Comparison of ENCODE assay signal across 8 cellular contexts in the genomic region with DNA sequence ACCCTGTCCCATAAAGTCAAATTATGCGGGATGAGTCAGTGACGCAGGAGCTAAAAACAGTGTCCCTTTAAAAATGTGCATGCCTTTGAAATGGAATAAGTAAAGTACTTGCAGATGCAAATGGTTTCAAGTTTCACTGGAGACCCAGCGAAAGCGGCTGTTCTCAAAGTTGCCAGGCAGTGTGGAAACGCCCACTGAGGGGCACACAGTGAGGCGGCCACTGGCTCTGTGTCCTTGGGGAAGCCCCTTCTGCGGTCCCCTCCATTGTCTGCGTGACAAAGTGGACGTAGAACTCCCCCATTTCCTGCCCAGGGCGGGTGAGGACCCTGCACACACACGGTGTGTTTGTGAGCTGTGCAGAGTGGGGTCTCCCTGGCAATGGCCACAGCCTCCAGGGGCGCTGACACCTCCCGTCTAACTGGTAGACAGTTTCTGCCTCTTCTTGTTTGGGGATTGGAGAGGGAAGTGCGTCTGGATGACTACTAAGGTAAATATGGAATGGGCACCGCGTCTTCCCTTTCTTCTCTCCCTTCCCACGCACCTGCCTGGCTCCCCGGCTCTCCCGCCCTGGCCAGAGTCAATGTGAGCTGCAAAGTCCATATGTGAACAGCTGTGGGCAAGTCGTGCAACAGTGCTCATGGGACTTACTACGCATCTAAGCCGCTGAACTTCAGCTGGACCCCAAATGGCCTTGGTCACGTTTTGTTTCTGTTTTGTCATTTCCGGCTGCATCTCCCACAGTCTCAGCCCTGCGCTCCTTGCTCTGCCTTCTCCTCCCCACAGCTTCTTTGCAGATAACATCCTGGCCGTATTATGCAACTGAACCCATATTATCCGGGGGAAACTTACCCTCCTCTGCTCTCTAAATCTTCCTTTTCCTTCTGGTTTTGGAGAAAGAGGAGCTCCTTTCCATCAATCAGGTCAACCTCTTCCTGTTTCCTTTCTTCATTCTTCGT. TPM values are rescaled to one million over a fixed set of nuclear protein-coding genes. Genes with fewer than 3 reads are reported as not detected.
DNase-seq lines count a peak whose midpoint lies in the region; ATAC-seq and TF ChIP-seq lines count a peak whose summit lies in the region.

No MANE protein-coding gene starts in this region.

- no peaks in the 10 kb centered on the region for H3K9me3 ChIP-seq in Karpas-422 (ENCODE audit: low read length)
- H3K9me3 ChIP-seq in hepatocyte (ENCODE audit: low read depth): no peaks in the 10 kb centered on the region

- intact Hi-C loops in posterior cingulate gyrus (cut with DNase I): no loop called here

- H3K9me2 ChIP-seq in Karpas-422 (replicated peaks; ENCODE audit: insufficient read depth, low read length) (no peaks in the 10 kb centered on the region), hepatocyte (replicated peaks; ENCODE audit: insufficient read depth) (no peaks in the 10 kb centered on the region)

- peak; percentile 21 for TF ChIP-seq CTCF in hepatocyte (IDR thresholded peaks at IDR 0.05; ENCODE audit: poor library complexity)

- no peaks in the 10 kb centered on the region for H3K36me3 Mint-ChIP-seq in T-helper 2 cell treated with Interferon-gamma antibody and Interleukin-4, amounts not matched to agents 5 μg/mL and 100 μg/mL, for 36 hours (ENCODE audit: low read depth)
- H3K36me3 Mint-ChIP-seq in activated T-cell treated with anti-CD3 and anti-CD28 coated beads, Interleukin-2, amount 50 U/mL, for 72 hours (ENCODE audit: insufficient read depth in 2 of 2): no peaks in the 10 kb centered on the region

- peak overlapping the region; percentile 59 for H3K9ac ChIP-seq in Karpas-422 (ENCODE audit: low read length)

- no peaks in the 10 kb centered on the region for H3K9me3 Mint-ChIP-seq in T-helper 2 cell treated with Interferon-gamma antibody and Interleukin-4, amounts not matched to agents 5 μg/mL and 100 μg/mL, for 36 hours
- H3K9me3 Mint-ChIP-seq in activated T-cell treated with anti-CD3 and anti-CD28 coated beads, Interleukin-2, amount 50 U/mL, for 72 hours: no peaks in the 10 kb centered on the region

- H3K27me3 ChIP-seq in Karpas-422 (ENCODE audit: low read length) (no peaks in the 10 kb centered on the region; the same call in 1 of the 2 replicates), hepatocyte (no peaks in the 10 kb centered on the region)

- WGBS in hepatocyte (ENCODE audit: low lambda C conversion rate, missing lambda C conversion rate): 24% methylated on average over 28 of the region's 28 CpGs

- ATAC-seq in activated T-cell treated with anti-CD3 and anti-CD28 coated beads, Interleukin-2, amount 50 U/mL, for 72 hours (replicated peaks in 1 of 2): peak; percentile 32 to 40
- no peak for ATAC-seq in GM19455 (IDR thresholded peaks at IDR 0.05; ENCODE audit: unreplicated experiment)

- H4K20me1 ChIP-seq in Karpas-422 (ENCODE audit: insufficient read depth, low read depth, low read length): no peaks in the 10 kb centered on the region
- no peaks in the 10 kb centered on the region for H4K20me1 ChIP-seq in hepatocyte (ENCODE audit: insufficient read depth, poor library complexity, severe bottlenecking)

- peak overlapping the region; percentile 60 for H3K4me3 Mint-ChIP-seq in T-helper 2 cell treated with Interferon-gamma antibody and Interleukin-4, amounts not matched to agents 5 μg/mL and 100 μg/mL, for 36 hours
- peak overlapping the region; percentile 69 to 74 for H3K4me3 Mint-ChIP-seq in activated T-cell treated with anti-CD3 and anti-CD28 coated beads, Interleukin-2, amount 50 U/mL, for 72 hours

- H3K36me3 ChIP-seq in Karpas-422 (ENCODE audit: insufficient read depth, low read length) (no peaks in the 10 kb centered on the region), hepatocyte (replicated peaks; ENCODE audit: insufficient read depth, low read depth) (no peaks in the 10 kb centered on the region)

- H3K27ac ChIP-seq in Karpas-422 (ENCODE audit: low read length) (no peak overlapping the region), hepatocyte (peak overlapping the region; percentile 78), skin epidermis (peak overlapping the region in 13 of 21 experiments; percentile 1 to 81 (median 47))

- no peak for DNase-seq in T-helper 2 cell treated with Interferon-gamma antibody and Interleukin-4, amounts not matched to agents 5 μg/mL and 100 μg/mL, for 36 hours (ENCODE audit: low spot score)
- DNase-seq in T-helper 2 cell (no peak), Karpas-422 (peak; percentile 70), hepatocyte (ENCODE audit: low spot score) (peak; percentile 69), posterior cingulate gyrus (no peak)
- no peak for DNase-seq in activated T-cell treated with anti-CD3 and anti-CD28 coated beads, Interleukin-2, amount 50 U/mL, for 72 hours

- H3K4me3 ChIP-seq in Karpas-422 (ENCODE audit: low read length) (peak overlapping the region; percentile 68), hepatocyte (peak overlapping the region; percentile 15), skin epidermis (peak overlapping the region; percentile 10 to 39 (median 22))

- H3K79me2 ChIP-seq in Karpas-422 (ENCODE audit: low read length) (no peaks in the 10 kb centered on the region), hepatocyte (no peaks in the 10 kb centered on the region)

- H3K4me1 Mint-ChIP-seq in T-helper 2 cell treated with Interferon-gamma antibody and Interleukin-4, amounts not matched to agents 5 μg/mL and 100 μg/mL, for 36 hours (ENCODE audit: low read depth): peaks cover 6% of the 10 kb centered on the region
- peaks cover 8% of the 10 kb centered on the region for H3K4me1 Mint-ChIP-seq in activated T-cell treated with anti-CD3 and anti-CD28 coated beads, Interleukin-2, amount 50 U/mL, for 72 hours (ENCODE audit: low read depth)

- H3K4me2 ChIP-seq in Karpas-422 (ENCODE audit: low read depth, low read length, poor library complexity, severe bottlenecking) (peak overlapping the region; percentile 86), hepatocyte (peak overlapping the region; percentile 79)

- peaks cover 44% of the 10 kb centered on the region for H3K4me1 ChIP-seq in Karpas-422 (ENCODE audit: low read length)
- H3K4me1 ChIP-seq in hepatocyte (ENCODE audit: insufficient read depth): peaks cover 6% of the 10 kb centered on the region

- peaks cover 27% of the 10 kb centered on the region for H3K27me3 Mint-ChIP-seq in T-helper 2 cell treated with Interferon-gamma antibody and Interleukin-4, amounts not matched to agents 5 μg/mL and 100 μg/mL, for 36 hours (ENCODE audit: low read depth)
- peaks cover 41% of the 10 kb centered on the region for H3K27me3 Mint-ChIP-seq in activated T-cell treated with anti-CD3 and anti-CD28 coated beads, Interleukin-2, amount 50 U/mL, for 72 hours (ENCODE audit: low read depth)

- peak overlapping the region; percentile 32 for H3K27ac Mint-ChIP-seq in T-helper 2 cell treated with Interferon-gamma antibody and Interleukin-4, amounts not matched to agents 5 μg/mL and 100 μg/mL, for 36 hours
- no peak overlapping the region for H3K27ac Mint-ChIP-seq in activated T-cell treated with anti-CD3 and anti-CD28 coated beads, Interleukin-2, amount 50 U/mL, for 72 hours

- H2AFZ ChIP-seq in Karpas-422 (ENCODE audit: low read length): peak overlapping the region; percentile 66
- peak overlapping the region; percentile 55 for H2AFZ ChIP-seq in hepatocyte

RNA-seq across cellular contexts. Expression of gene ZNF516, which starts 33.7 kb away (rescaled TPM):
- total RNA-seq in Karpas-422 (2014; rRNA removed; shearing (Covaris generic); ENCODE audit: low replicate concordance): 41.0 and 53.3 TPM in 2 replicates
- 10 to 100 TPM; 13.2 to 13.9 TPM for total RNA-seq in activated T-cell treated with anti-CD3 and anti-CD28 coated beads, Interleukin-2, amount 50 U/mL, for 72 hours
- 19.8 and 29.2 TPM in 2 replicates for total RNA-seq in hepatocyte
- polyA plus RNA-seq in hepatocyte: 18.2 and 22.7 TPM in 2 replicates

Comparison
In these comparisons a context has a peak if more than half of its experiments do, and no peak if none do; other contexts are left out.
1. DNase-seq: peak in Karpas-422 (single experiment) and hepatocyte (single experiment); none in T-helper 2 cell treated with Interferon-gamma antibody and Interleukin-4, amounts not matched to agents 5 μg/mL and 100 μg/mL, for 36 hours (single experiment), T-helper 2 cell (0 of 5), activated T-cell treated with anti-CD3 and anti-CD28 coated beads, Interleukin-2, amount 50 U/mL, for 72 hours (0 of 2) and posterior cingulate gyrus (0 of 10).
2. H3K4me3 ChIP-seq: peak in every context shown above with its lines; median percentile 68 in Karpas-422; 22 in skin epidermis; 15 in hepatocyte.